In the genomic region with DNA sequence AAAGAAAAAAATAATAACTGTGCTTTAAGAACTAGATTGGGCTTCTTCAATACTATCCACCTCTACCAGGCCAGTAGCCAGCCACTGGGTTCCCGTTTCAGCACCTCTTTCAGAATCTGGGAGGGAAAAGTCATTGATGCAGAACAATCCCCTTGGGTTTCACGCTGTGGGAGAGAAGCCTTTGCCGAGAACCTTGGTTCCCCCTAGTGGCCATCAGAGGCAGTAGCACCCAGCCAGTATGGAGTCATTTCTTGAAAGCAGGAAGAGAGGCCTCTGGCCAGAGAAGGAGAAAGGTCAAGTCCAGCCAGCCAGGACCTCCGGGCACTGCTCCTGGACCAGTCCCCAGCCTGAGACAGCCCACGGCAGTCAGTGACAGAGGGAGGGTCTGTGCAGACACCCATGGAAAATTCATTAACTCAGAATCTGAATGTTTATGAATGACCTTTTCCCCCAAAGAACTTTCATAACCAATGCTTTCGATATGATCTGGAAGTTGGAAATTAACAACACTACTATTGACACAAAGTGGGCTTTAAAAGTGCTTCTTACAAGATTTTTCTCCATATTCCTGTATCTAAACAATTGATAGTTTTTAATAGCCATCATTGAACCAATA, we compare ENCODE assay signal across 8 cellular contexts. TPM values are rescaled to one million over a fixed set of nuclear protein-coding genes. Genes with fewer than 3 reads are reported as not detected.
DNase-seq lines count a peak whose midpoint lies in the region; ATAC-seq and TF ChIP-seq lines count a peak whose summit lies in the region.

No MANE protein-coding gene starts in this region.

- no peak overlapping the region for H3K27ac ChIP-seq in aorta (ENCODE audit: low read depth in 1 of 2, low read length in 2 of 2)

- 13 to 15% methylated on average over 6 of the region's 6 CpGs for WGBS in aorta, 2 donors

- H3K36me3 ChIP-seq in GM06990 (ENCODE audit: control insufficient read depth, insufficient read depth, low read length) (no peaks in the 10 kb centered on the region), aorta (ENCODE audit: control insufficient read depth in 1 of 2, insufficient read depth in 2 of 2, low read length in 1 of 2) (no peaks in the 10 kb centered on the region)

- no peaks in the 10 kb centered on the region for H3K9me3 ChIP-seq in aorta (ENCODE audit: control insufficient read depth, low read length)

- peak; percentile 98 for TF ChIP-seq CTCF in GM06990 (IDR thresholded peaks at IDR 0.05; ENCODE audit: insufficient read depth, low read length, poor library complexity, severe bottlenecking)

- H3K4me3 ChIP-seq in GM06990 (replicated peaks; ENCODE audit: low read depth, low read length) (no peak overlapping the region), aorta (ENCODE audit: low read length in 2 of 2) (no peak overlapping the region)

- H3K4me1 ChIP-seq in aorta (ENCODE audit: control insufficient read depth in 1 of 2, insufficient read depth in 2 of 2, low read length in 2 of 2) = no peaks in the 10 kb centered on the region

- intact Hi-C loops in aorta (cut with DNase I) = no loop called here

- ATAC-seq in aorta (ENCODE audit: low FRiP score) = peak; percentile 89

- DNase-seq in GM06990 (ENCODE audit: extremely low read depth, insufficient read length) (peak; percentile 20), H4 (ENCODE audit: low spot score) (peak; percentile 73), LoVo (ENCODE audit: low spot score) (peak; percentile 79), SHP77 treated with DMSO at 0.1 percent for 48 hours (lab: John Stamatoyannopoulos, UW) (peak; percentile 49), glomerular visceral epithelial cell (ENCODE audit: extremely low spot score) (peak; percentile 73), pons (ENCODE audit: low spot score) (peak; percentile 80), aorta (peak in 1 of 2 donors; percentile 58)
- peak; percentile 43 for DNase-seq in activated naive CD4-positive, alpha-beta T cell treated with Interleukin-2 at 50 U/mL for 16 hours

- H3K27me3 ChIP-seq in GM06990 (replicated peaks; ENCODE audit: control insufficient read depth, insufficient read depth, low read length) = no peaks in the 10 kb centered on the region; the same call in none of the 2 replicates
- H3K27me3 ChIP-seq in aorta (ENCODE audit: control insufficient read depth in 1 of 2, insufficient read depth in 2 of 2, low read length in 1 of 2) = no peaks in the 10 kb centered on the region

RNA-seq across cellular contexts. Expression of a gene that starts 51.2 kb away (rescaled TPM):
- total RNA-seq in H4 (2014; rRNA removed; shearing (Covaris generic)) = not detected in 2 replicates
- total RNA-seq in aorta = 10 to 100 TPM; 38.2 to 97.5 TPM
- polyA plus RNA-seq in aorta = 1 to 10 TPM; 1.5 to 3.6 TPM

Comparison
In these comparisons a context has a peak if more than half of its experiments do, and no peak if none do; other contexts are left out.
1. RNA of a gene that starts 51.2 kb away (total RNA-seq): 38.2 to 97.5 TPM in aorta; not detected in H4; every median in the first group is over 10 times any median in the second.